Comparison of ENCODE assay signal across 8 cellular contexts in genomic region chr2:21042958-21043743, GRCh38. TPM values are rescaled to one million over a fixed set of nuclear protein-coding genes. Genes with fewer than 3 reads are reported as not detected.
DNase-seq lines count a peak whose midpoint lies in the region; ATAC-seq and TF ChIP-seq lines count a peak whose summit lies in the region.

No MANE protein-coding gene starts in this region.

- H3K36me3 ChIP-seq in PC-9 (ENCODE audit: low read depth): no peaks in the 10 kb centered on the region
- H3K36me3 ChIP-seq in tibial artery: no peaks in the 10 kb centered on the region

- peaks cover 16% of the 10 kb centered on the region for H3K27me3 ChIP-seq in PC-9 (ENCODE audit: insufficient read depth, low read depth)
- H3K27me3 ChIP-seq in tibial artery: no peaks in the 10 kb centered on the region

- TF ChIP-seq CTCF in C4-2B (conservative IDR thresholded peaks at IDR 0.05) (peak; percentile 93), PC-9 (conservative IDR thresholded peaks at IDR 0.05) (peak; percentile 100), omental fat pad (IDR thresholded peaks at IDR 0.05) (peak in 2 of 3 donors; percentile 60 to 85), tibial artery (IDR thresholded peaks at IDR 0.05) (peak; percentile 96 to 99)

- no peaks in the 10 kb centered on the region for H3K9me2 ChIP-seq in PC-9 (ENCODE audit: insufficient read depth)

- DNase-seq in PC-9 (peak in 1 of 2 experiments; percentile 45), globus pallidus (ENCODE audit: low spot score) (peak; percentile 61), omental fat pad (ENCODE audit: low spot score) (peak; percentile 51), tibial artery (peak; percentile 65 to 78)
- peak; percentile 15 for DNase-seq in activated gamma-delta T cell treated with anti-CD3 and anti-CD28 coated beads, Interleukin-2, amount 50 U/mL, for 16 hours (ENCODE audit: low read depth)

- H3F3A ChIP-seq in PC-9 (ENCODE audit: insufficient read depth, low read depth): no peaks in the 10 kb centered on the region

- H4K20me1 ChIP-seq in PC-9 (ENCODE audit: insufficient read depth): no peaks in the 10 kb centered on the region

- no peak overlapping the region for H3K4me3 ChIP-seq in PC-9
- peak overlapping the region; percentile 36 to 40 for H3K4me3 ChIP-seq in tibial artery

- ATAC-seq in GM19023 (IDR thresholded peaks at IDR 0.05; ENCODE audit: unreplicated experiment): peak; percentile 82
- peak; percentile 81 for ATAC-seq in HG03354 (IDR thresholded peaks at IDR 0.05; ENCODE audit: poor library complexity, severe bottlenecking, unreplicated experiment)
- ATAC-seq in omental fat pad (ENCODE audit: low FRiP score): peak; percentile 66

- POLR2A ChIA-PET in PC-9 (lab: Charles Lee; ENCODE audit: unreplicated experiment): no interaction called here

- H3K4me1 ChIP-seq in PC-9 (replicated peaks; ENCODE audit: insufficient read depth): no peaks in the 10 kb centered on the region
- peaks cover 0 to 45% (median 27%) of the 10 kb centered on the region in 4 donors for H3K4me1 ChIP-seq in tibial artery

- CTCF ChIA-PET in PC-9 (lab: Charles Lee): no interaction called here

- no peak overlapping the region for H3K4me2 ChIP-seq in PC-9

- H2AFZ ChIP-seq in PC-9: no peak overlapping the region

- no peaks in the 10 kb centered on the region for H3K79me2 ChIP-seq in PC-9 (ENCODE audit: low read depth)

- no TSS peak for BruUV-seq in PC-9 (replicated peaks; lab: Mats Ljungman, UMichigan)

- H3K27ac ChIP-seq in C4-2B (no peak overlapping the region), PC-9 (no peak overlapping the region), tibial artery (peak overlapping the region; percentile 74 to 89)

- intact Hi-C loops in PC-9 (cut with micrococcal nuclease; ENCODE audit: unreplicated experiment): loop anchor here (1.0 to 2.0 kb wide), 3 partner anchors 76 to 274 kb away; no protein-coding TSS in a partner anchor
- intact Hi-C loops in tibial artery (cut with DNase I; ENCODE audit: low total_unique reads): loop anchor here (2.0 to 10.0 kb wide), 3 partner anchors 76 to 378 kb away; partner anchors contain the start of gene GDF7

- H3K9me3 ChIP-seq in PC-9 (ENCODE audit: insufficient read depth, low read depth): no peaks in the 10 kb centered on the region
- no peaks in the 10 kb centered on the region for H3K9me3 ChIP-seq in tibial artery

RNA-seq across cellular contexts. Expression of gene APOB, which starts 0.7 kb away (rescaled TPM):
- total RNA-seq in PC-9 (2021) (not detected in 2 replicates), omental fat pad (10 to 100 TPM in 2 of 4 donors, 1 to 10 TPM in 1, under 1 TPM in 1; 0.95 to 17.4 (median 10.6) TPM)

Comparison
In these comparisons a context has a peak if more than half of its experiments do, and no peak if none do; other contexts are left out.
1. H3K27ac ChIP-seq: peak in tibial artery (2 of 2); none in C4-2B (single experiment) and PC-9 (single experiment).
2. Peak in every context shown above with its lines, with median percentiles within 50 percentile points of each other: CTCF ChIP-seq and ATAC-seq.